In genomic region chr2:36351291-36352023, GRCh38 we compare ENCODE assay signal across 11 cellular contexts.
"Had no signal": no experiment of that assay in that cellular context is flagged by ENCODE, and none has a peak within 500 bp of the region (broad histone marks: within the 10 kb centered on the region; RNA-seq: fewer than 3 reads in every experiment).

No MANE protein-coding gene starts in this region.

- H3K4me3 Mint-ChIP-seq: activated naive CD8-positive, alpha-beta T cell treated with anti-CD3 and anti-CD28 coated beads, Interleukin-2, amount 10 ng/mL, durations not matched to agents 7 days and 5 days; activated T-helper 1 cell treated with anti-CD3 and anti-CD28 coated beads, Interleukin-12 subunit alpha, Interleukin-12 subunit beta, Interleukin-2, Interleukin-4 antibody, amounts not matched to agents 30 ng/mL and 10 ng/mL and 1 ng/mL, durations not matched to agents 14 hours and 24 hours and 36 hours; nephron had no signal

- H3K4me1 Mint-ChIP-seq: nephron had no signal

- H3K27ac ChIP-seq: right atrium auricular region, upper lobe of left lung had no signal

- H3K9me3 Mint-ChIP-seq: activated naive CD8-positive, alpha-beta T cell treated with anti-CD3 and anti-CD28 coated beads, Interleukin-2, amount 10 ng/mL, durations not matched to agents 7 days and 5 days; activated T-helper 1 cell treated with anti-CD3 and anti-CD28 coated beads, Interleukin-12 subunit alpha, Interleukin-12 subunit beta, Interleukin-2, Interleukin-4 antibody, amounts not matched to agents 30 ng/mL and 10 ng/mL and 1 ng/mL, durations not matched to agents 14 hours and 24 hours and 36 hours; nephron had no signal

- H3K9me3 ChIP-seq: right atrium auricular region, upper lobe of left lung had no signal

- H3K27me3 ChIP-seq: brain microvascular endothelial cell, right atrium auricular region had no signal

- DNase-seq: activated CD4-positive, alpha-beta T cell treated with anti-CD3 and anti-CD28 coated beads, Interleukin-2, amount 50 U/mL, for 1 hour; activated CD8-positive, alpha-beta memory T cell treated with anti-CD3 and anti-CD28 coated beads for 24 hours; activated naive CD8-positive, alpha-beta T cell treated with anti-CD3 and anti-CD28 coated beads, Interleukin-2, amount 10 ng/mL, durations not matched to agents 7 days and 5 days; brain microvascular endothelial cell; effector CD8-positive, alpha-beta T cell; upper lobe of left lung had no signal

- H3K27ac Mint-ChIP-seq: activated naive CD8-positive, alpha-beta T cell treated with anti-CD3 and anti-CD28 coated beads, Interleukin-2, amount 10 ng/mL, durations not matched to agents 7 days and 5 days; activated T-helper 1 cell treated with anti-CD3 and anti-CD28 coated beads, Interleukin-12 subunit alpha, Interleukin-12 subunit beta, Interleukin-2, Interleukin-4 antibody, amounts not matched to agents 30 ng/mL and 10 ng/mL and 1 ng/mL, durations not matched to agents 14 hours and 24 hours and 36 hours; nephron had no signal

- H3K36me3 ChIP-seq: brain microvascular endothelial cell, right atrium auricular region, upper lobe of left lung had no signal

- H3K4me3 ChIP-seq: right atrium auricular region, upper lobe of left lung had no signal

- FAIRE-seq: frontal cortex, small intestine had no signal

- H3K36me3 Mint-ChIP-seq: activated naive CD8-positive, alpha-beta T cell treated with anti-CD3 and anti-CD28 coated beads, Interleukin-2, amount 10 ng/mL, durations not matched to agents 7 days and 5 days had no signal
